Comparison of ENCODE assay signal across 18 cellular contexts in the genomic region with DNA sequence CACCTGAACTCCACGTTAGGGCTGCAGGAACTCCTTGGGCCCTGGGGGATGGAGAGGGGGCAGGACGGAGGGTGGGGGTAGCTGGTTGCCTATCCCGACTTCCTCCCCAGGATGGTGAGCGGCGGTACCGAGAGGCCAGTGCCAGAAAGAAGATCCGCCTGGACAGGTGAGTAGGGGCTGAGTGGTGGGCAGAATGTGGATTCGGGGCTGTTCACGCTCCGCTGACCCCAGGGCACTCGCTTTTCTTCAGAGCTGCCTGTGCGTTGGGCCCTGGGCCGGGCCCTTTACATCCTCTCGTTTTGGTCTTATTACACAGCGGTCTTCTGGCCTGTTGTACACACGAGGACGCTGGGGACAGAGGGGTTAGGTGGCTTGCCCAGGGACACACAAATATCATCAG. TPM values are rescaled to one million over a fixed set of nuclear protein-coding genes. Genes with fewer than 3 reads are reported as not detected.
DNase-seq lines count a peak whose midpoint lies in the region; ATAC-seq and TF ChIP-seq lines count a peak whose summit lies in the region.
"Had no signal": no experiment of that assay in that cellular context is flagged by ENCODE, and none has a peak within 500 bp of the region (broad histone marks: within the 10 kb centered on the region; RNA-seq: fewer than 3 reads in every experiment).

No MANE protein-coding gene starts in this region.

- H3K4me1 Mint-ChIP-seq in T-helper 17 cell = peaks cover 10% of the 10 kb centered on the region
- peaks cover 22% of the 10 kb centered on the region for H3K4me1 Mint-ChIP-seq in neural progenitor cell
- H3K4me1 Mint-ChIP-seq in naive thymus-derived CD8-positive, alpha-beta T cell = peaks cover 15 to 26% (median 16%) of the 10 kb centered on the region in 4 donors

- H2BK5ac ChIP-seq in mesenchymal stem cell (ENCODE audit: low read depth, low read length, poor library complexity, severe bottlenecking) = no peak overlapping the region

- H3K4me1 ChIP-seq in duodenal mucosa (ENCODE audit: control insufficient read depth in 1 of 2, insufficient read depth in 2 of 2, low read length in 2 of 2) (peaks cover 25 to 27% of the 10 kb centered on the region in 2 donors), mesenchymal stem cell (ENCODE audit: control insufficient read depth, insufficient read depth, low read depth, low read length) (peaks cover 38% of the 10 kb centered on the region), neural progenitor cell (no peaks in the 10 kb centered on the region)

- no peak overlapping the region for H2BK120ac ChIP-seq in mesenchymal stem cell (ENCODE audit: low read depth, low read length)

- no peak overlapping the region for H4K91ac ChIP-seq in mesenchymal stem cell (ENCODE audit: low read length)

- H3K4me3 Mint-ChIP-seq in T-helper 17 cell (no peak overlapping the region), neural progenitor cell (no peak overlapping the region)
- no peak overlapping the region for H3K4me3 Mint-ChIP-seq in naive thymus-derived CD8-positive, alpha-beta T cell
- H3K4me3 Mint-ChIP-seq: CD8-positive, alpha-beta T cell had no signal

- no peaks in the 10 kb centered on the region for H4K20me1 ChIP-seq in neural progenitor cell (ENCODE audit: low read depth)

- no peak overlapping the region for H3K23ac ChIP-seq in mesenchymal stem cell (ENCODE audit: low read length in 2 of 2)

- WGBS in mesenchymal stem cell = 89% methylated on average over 17 of the region's 17 CpGs

- no peak overlapping the region for H2BK12ac ChIP-seq in mesenchymal stem cell (ENCODE audit: low read length in 2 of 2)

- H2BK15ac ChIP-seq in mesenchymal stem cell (ENCODE audit: low read depth, poor library complexity, severe bottlenecking) = no peak overlapping the region

- no peak overlapping the region for H4K8ac ChIP-seq in mesenchymal stem cell (ENCODE audit: low read length)

- peak overlapping the region; percentile 10 for H3K27ac ChIP-seq in duodenal mucosa (ENCODE audit: low read depth, low read length)
- H3K27ac ChIP-seq in mesenchymal stem cell (ENCODE audit: low read length, poor library complexity, severe bottlenecking) = no peak overlapping the region
- H3K27ac ChIP-seq in neural progenitor cell = no peak overlapping the region
- H3K27ac ChIP-seq: GM23248, HL-60 had no signal

- H3K14ac ChIP-seq in mesenchymal stem cell (ENCODE audit: low read length in 2 of 2) = no peak overlapping the region

- H3K79me1 ChIP-seq in mesenchymal stem cell (replicated peaks; ENCODE audit: low read length, poor library complexity, severe bottlenecking) = no peaks in the 10 kb centered on the region

- peak overlapping the region; percentile 33 for H2AK5ac ChIP-seq in mesenchymal stem cell (ENCODE audit: low read length, severe bottlenecking)

- TF ChIP-seq CTCF in neural progenitor cell (IDR thresholded peaks at IDR 0.05) = no peak

- no peak overlapping the region for H3K4ac ChIP-seq in mesenchymal stem cell (ENCODE audit: low read depth in 1 of 2, low read length in 2 of 2)

- no peaks in the 10 kb centered on the region for H3K27me3 Mint-ChIP-seq in T-helper 17 cell
- peaks cover 6% of the 10 kb centered on the region for H3K27me3 Mint-ChIP-seq in neural progenitor cell (ENCODE audit: insufficient read depth, low read depth)
- H3K27me3 Mint-ChIP-seq in naive thymus-derived CD8-positive, alpha-beta T cell = no peaks in the 10 kb centered on the region

- no peaks in the 10 kb centered on the region for H3K27me3 ChIP-seq in duodenal mucosa (ENCODE audit: control insufficient read depth in 1 of 2, insufficient read depth in 2 of 2, low read length in 2 of 2)
- H3K27me3 ChIP-seq in mesenchymal stem cell (ENCODE audit: control insufficient read depth in 1 of 2, insufficient read depth in 1 of 2, low read length in 2 of 2) = no peaks in the 10 kb centered on the region
- no peaks in the 10 kb centered on the region for H3K27me3 ChIP-seq in neural progenitor cell
- H3K27me3 ChIP-seq: BLaER1 treated with 17β-estradiol and CSF1 and Interleukin-3, amounts not matched to agents 10 nM and 100 nM had no signal

- ATAC-seq in T-helper 17 cell = no peak
- no peak for ATAC-seq in naive thymus-derived CD8-positive, alpha-beta T cell
- ATAC-seq: CD8-positive, alpha-beta T cell had no signal

- H2AFZ ChIP-seq in mesenchymal stem cell (ENCODE audit: low read depth, low read length) (no peak overlapping the region), neural progenitor cell (replicated peaks) (no peak overlapping the region)
- H2AFZ ChIP-seq: GM23248 had no signal

- H3K4me2 ChIP-seq in mesenchymal stem cell (ENCODE audit: low read length, poor library complexity, severe bottlenecking) = no peak overlapping the region
- no peak overlapping the region for H3K4me2 ChIP-seq in neural progenitor cell
- H3K4me2 ChIP-seq: BLaER1 treated with 17β-estradiol and CSF1 and Interleukin-3, amounts not matched to agents 10 nM and 100 nM had no signal

- H3K9me3 ChIP-seq in T-helper 17 cell (ENCODE audit: control insufficient read depth, low read length, poor library complexity, severe bottlenecking) (no peaks in the 10 kb centered on the region), duodenal mucosa (ENCODE audit: control insufficient read depth in 1 of 2, low read length in 2 of 2) (no peaks in the 10 kb centered on the region), mesenchymal stem cell (ENCODE audit: control insufficient read depth, low read length) (no peaks in the 10 kb centered on the region), neural progenitor cell (ENCODE audit: low read depth) (no peaks in the 10 kb centered on the region)
- H3K9me3 ChIP-seq: BLaER1 treated with 17β-estradiol and CSF1 and Interleukin-3, amounts not matched to agents 10 nM and 100 nM had no signal

- POLR2A ChIA-PET in naive thymus-derived CD8-positive, alpha-beta T cell (lab: Charles Lee) = no interaction called here

- no peak overlapping the region for H3K18ac ChIP-seq in mesenchymal stem cell (ENCODE audit: low read depth in 1 of 2, low read length in 2 of 2)

- DNase-seq in T-helper 17 cell (no peak), mesenchymal stem cell (no peak), neural progenitor cell (ENCODE audit: low spot score) (no peak), SW 1271 (lab: John Stamatoyannopoulos, UW) (no peak)
- DNase-seq in activated effector memory CD4-positive, alpha-beta T cell treated with anti-CD3 and anti-CD28 coated beads, Interleukin-2, amount 50 U/mL, for 16 hours = no peak
- no peak for DNase-seq in naive thymus-derived CD8-positive, alpha-beta T cell
- DNase-seq: 8988T; Calu3; CD8-positive, alpha-beta T cell; DMS79 treated with DMSO at 0.1 percent for 48 hours; GM23248; HCEC 1CT; IMR-90 had no signal

- no peak overlapping the region for H3K9ac ChIP-seq in duodenal mucosa (ENCODE audit: low read depth in 1 of 2, low read length in 2 of 2)
- H3K9ac ChIP-seq in mesenchymal stem cell (ENCODE audit: low read length) = no peak overlapping the region
- no peak overlapping the region for H3K9ac ChIP-seq in neural progenitor cell
- H3K9ac ChIP-seq: GM23248 had no signal

- no peaks in the 10 kb centered on the region for H3K79me2 ChIP-seq in neural progenitor cell (ENCODE audit: low read depth)

- H3K36me3 ChIP-seq in duodenal mucosa (ENCODE audit: control insufficient read depth in 1 of 2, insufficient read depth in 2 of 2, low read length in 2 of 2) (peaks cover 28 to 59% of the 10 kb centered on the region in 2 donors), mesenchymal stem cell (ENCODE audit: control insufficient read depth in 1 of 2, insufficient read depth in 2 of 2, low read depth in 1 of 2, low read length in 2 of 2) (no peaks in the 10 kb centered on the region), neural progenitor cell (no peaks in the 10 kb centered on the region)

- H3F3A ChIP-seq in neural progenitor cell (ENCODE audit: low read depth) = no peaks in the 10 kb centered on the region

- no peak overlapping the region for H3K4me3 ChIP-seq in duodenal mucosa (ENCODE audit: low read depth in 1 of 2, low read length in 2 of 2)
- no peak overlapping the region for H3K4me3 ChIP-seq in mesenchymal stem cell (ENCODE audit: insufficient read depth in 1 of 2, low read depth in 1 of 2, low read length in 2 of 2)
- H3K4me3 ChIP-seq in neural progenitor cell = no peak overlapping the region
- H3K4me3 ChIP-seq: BLaER1 treated with 17β-estradiol and CSF1 and Interleukin-3, amounts not matched to agents 10 nM and 100 nM; GM23248 had no signal

- H3K36me3 Mint-ChIP-seq in T-helper 17 cell (ENCODE audit: low read depth) (no peaks in the 10 kb centered on the region), neural progenitor cell (no peaks in the 10 kb centered on the region)
- no peaks in the 10 kb centered on the region for H3K36me3 Mint-ChIP-seq in naive thymus-derived CD8-positive, alpha-beta T cell
- H3K36me3 Mint-ChIP-seq: CD8-positive, alpha-beta T cell had no signal

- no peaks in the 10 kb centered on the region for H3K9me3 Mint-ChIP-seq in neural progenitor cell
- no peaks in the 10 kb centered on the region for H3K9me3 Mint-ChIP-seq in naive thymus-derived CD8-positive, alpha-beta T cell
- H3K9me3 Mint-ChIP-seq: CD8-positive, alpha-beta T cell had no signal

- peak overlapping the region; percentile 29 for H3K27ac Mint-ChIP-seq in T-helper 17 cell
- H3K27ac Mint-ChIP-seq in neural progenitor cell = peak overlapping the region; percentile 57
- peak overlapping the region in 2 of 10 donors; percentile 52 to 57 for H3K27ac Mint-ChIP-seq in naive thymus-derived CD8-positive, alpha-beta T cell

RNA-seq across cellular contexts. Expression of a gene that starts 20.8 kb away (rescaled TPM):
- not detected for total RNA-seq in T-helper 17 cell
- polyA plus RNA-seq in mesenchymal stem cell (2013, experiment 1 of 2) = not detected
- not detected for polyA plus RNA-seq in mesenchymal stem cell (2013, experiment 2 of 2)
- not detected in 2 replicates for total RNA-seq in neural progenitor cell (ENCODE audit: low replicate concordance)
- not detected for total RNA-seq in naive thymus-derived CD8-positive, alpha-beta T cell
- polyA plus RNA-seq in naive thymus-derived CD8-positive, alpha-beta T cell = not detected
- total RNA-seq: A673; Calu3; CD8-positive, alpha-beta T cell; GM23248; IMR-90 had no signal
- polyA plus RNA-seq: AG04450, IMR-90 had no signal

RNA-seq across cellular contexts. Expression of a gene that starts 39.0 kb away (rescaled TPM):
- under 1 TPM; 0.37 to 0.77 TPM for total RNA-seq in T-helper 17 cell
- 0.04 TPM for polyA plus RNA-seq in mesenchymal stem cell (2013, experiment 1 of 2)
- not detected for polyA plus RNA-seq in mesenchymal stem cell (2013, experiment 2 of 2)
- 0.21 and 0.34 TPM in 2 replicates for total RNA-seq in neural progenitor cell (ENCODE audit: low replicate concordance)
- total RNA-seq in naive thymus-derived CD8-positive, alpha-beta T cell = under 1 TPM in 1 of 2 experiments, not detected in 1; 0.18 TPM
- polyA plus RNA-seq in naive thymus-derived CD8-positive, alpha-beta T cell = not detected
- total RNA-seq: A673; CD8-positive, alpha-beta T cell; IMR-90 had no signal
- polyA plus RNA-seq: AG04450, IMR-90 had no signal

RNA-seq across cellular contexts. Expression of a gene that starts 54.5 kb away (rescaled TPM):
- total RNA-seq in T-helper 17 cell = under 1 TPM; 0.67 to 0.78 TPM
- 0.83 TPM for polyA plus RNA-seq in mesenchymal stem cell (2013, experiment 1 of 2)
- polyA plus RNA-seq in mesenchymal stem cell (2013, experiment 2 of 2) = 0.88 TPM
- 0.51 and 1.7 TPM in 2 replicates for total RNA-seq in neural progenitor cell (ENCODE audit: low replicate concordance)
- under 1 TPM; 0.22 to 0.31 TPM for total RNA-seq in naive thymus-derived CD8-positive, alpha-beta T cell
- under 1 TPM in 1 of 3 donors, not detected in 2; 0.07 TPM for polyA plus RNA-seq in naive thymus-derived CD8-positive, alpha-beta T cell
